Comparison of ENCODE assay signal across 11 cellular contexts in genomic region chr11:121071456-121072236, GRCh38. TPM values are rescaled to one million over a fixed set of nuclear protein-coding genes. Genes with fewer than 3 reads are reported as not detected.
A peak's percentile ranks its signal among the peaks of the same experiment; 100 is the strongest.
DNase-seq lines count a peak whose midpoint lies in the region; ATAC-seq, FAIRE-seq and TF ChIP-seq lines count a peak whose summit lies in the region.
"Had no signal": no experiment of that assay in that cellular context is flagged by ENCODE, and none has a peak within 500 bp of the region (broad histone marks: within the 10 kb centered on the region; RNA-seq: fewer than 3 reads in every experiment).

No MANE protein-coding gene starts in this region.

- H3K4me3 ChIP-seq in HAP-1 (no peak overlapping the region), gastroesophageal sphincter (no peak overlapping the region), osteoblast (ENCODE audit: insufficient read depth, low read length) (no peak overlapping the region), uterus (no peak overlapping the region)

- FAIRE-seq in GM19239 (lab: Jason Lieb, UNC), result no peak

- no peaks in the 10 kb centered on the region for H3K79me2 ChIP-seq in osteoblast (ENCODE audit: insufficient read depth, low read length)

- H3K36me3 ChIP-seq in HAP-1 (replicated peaks) (no peaks in the 10 kb centered on the region), gastroesophageal sphincter (peaks cover 0 to 43% of the 10 kb centered on the region in 2 donors), osteoblast (ENCODE audit: insufficient read depth, low read length) (peaks cover 8% of the 10 kb centered on the region), uterus (no peaks in the 10 kb centered on the region)

- H4K20me1 ChIP-seq in osteoblast (ENCODE audit: insufficient read depth, low read length), result peaks cover 5% of the 10 kb centered on the region

- no peak overlapping the region for H2AFZ ChIP-seq in osteoblast (ENCODE audit: low read length)

- 32 to 60% methylated on average over 3 of the region's 5 CpGs for WGBS in gastroesophageal sphincter (ENCODE audit: low coverage in 1 of 2), 2 donors

- TF ChIP-seq POLR2A in gastroesophageal sphincter (IDR thresholded peaks at IDR 0.05) (no peak), uterus (IDR thresholded peaks at IDR 0.05) (no peak)

- in situ Hi-C loops in HAP-1 (cut with MboI; ENCODE audit: low sequenced_read_pairs), result no loop called here

- no peaks in the 10 kb centered on the region for H3K27me3 ChIP-seq in HAP-1 (ENCODE audit: low read depth)
- H3K27me3 ChIP-seq in gastroesophageal sphincter, result no peaks in the 10 kb centered on the region
- H3K27me3 ChIP-seq in osteoblast (ENCODE audit: insufficient read depth, low read length), result no peaks in the 10 kb centered on the region
- no peaks in the 10 kb centered on the region for H3K27me3 ChIP-seq in uterus

- TF ChIP-seq EP300 in gastroesophageal sphincter (IDR thresholded peaks at IDR 0.05), result no peak

- ATAC-seq in gastroesophageal sphincter, result no peak
- ATAC-seq in HG03095 (IDR thresholded peaks at IDR 0.05; ENCODE audit: unreplicated experiment), result no peak
- ATAC-seq: naive thymus-derived CD8-positive, alpha-beta T cell had no signal

- no peak overlapping the region for H3K4me2 ChIP-seq in osteoblast (ENCODE audit: insufficient read depth, low read length)

- H3K27ac ChIP-seq in gastroesophageal sphincter (peak overlapping the region in 3 of 4 donors; percentile 18 to 31 (median 28)), osteoblast (ENCODE audit: low read depth, low read length) (no peak overlapping the region), uterus (no peak overlapping the region)

- H3K9me3 ChIP-seq in HAP-1 (no peaks in the 10 kb centered on the region), gastroesophageal sphincter (no peaks in the 10 kb centered on the region), osteoblast (ENCODE audit: low read depth, low read length) (no peaks in the 10 kb centered on the region), uterus (no peaks in the 10 kb centered on the region)

- DNase-seq in HAP-1 (ENCODE audit: low spot score in 2 of 2) (peak; percentile 21 to 60), OCI-M1 (lab: John Stamatoyannopoulos, UW) (peak; percentile 57), osteoblast (ENCODE audit: insufficient read length, low spot score, missing footprints) (peak; percentile 68), uterus (no peak), NCI-H1930 (lab: John Stamatoyannopoulos, UW) (no peak), GM19239 (ENCODE audit: insufficient read length, low spot score) (no peak)
- DNase-seq: CD4-positive, alpha-beta memory T cell; naive thymus-derived CD8-positive, alpha-beta T cell; stimulated activated CD4-positive, alpha-beta T cell treated with anti-CD3 and anti-CD28 coated beads, Interleukin-15, amount 100 ng/mL, for 24 hours had no signal

- H3K4me1 ChIP-seq in HAP-1 (peaks cover 5% of the 10 kb centered on the region), gastroesophageal sphincter (peaks cover 0 to 17% (median 9%) of the 10 kb centered on the region in 3 donors), osteoblast (ENCODE audit: insufficient read depth, low read length) (no peaks in the 10 kb centered on the region), uterus (no peaks in the 10 kb centered on the region)

- intact Hi-C loops in uterus (cut with DNase I; ENCODE audit: low total_unique reads), result no loop called here

- no peak for TF ChIP-seq CTCF in gastroesophageal sphincter (IDR thresholded peaks at IDR 0.05)
- TF ChIP-seq CTCF in osteoblast (IDR thresholded peaks at IDR 0.05; ENCODE audit: extremely low read depth, low read depth, low read length), result no peak
- no peak for TF ChIP-seq CTCF in uterus (IDR thresholded peaks at IDR 0.05)

RNA-seq across cellular contexts. Expression of gene TECTA, which starts 29.4 kb away (rescaled TPM):
- total RNA-seq in gastroesophageal sphincter, result 1 to 10 TPM in 1 of 4 donors, under 1 TPM in 2, not detected in 1; 0.35 to 1.3 (median 0.78) TPM
- total RNA-seq in osteoblast, result 0.59 and 0.72 TPM in 2 replicates
- 1 to 10 TPM in 2 of 4 donors, under 1 TPM in 1, not detected in 1; under 0.01 to 2.8 (median 1.1) TPM for total RNA-seq in uterus

RNA-seq across cellular contexts. Expression of gene TBCEL, which starts 47.7 kb away (rescaled TPM):
- total RNA-seq in gastroesophageal sphincter (10 to 100 TPM; 25.7 to 39.0 (median 30.8) TPM), osteoblast (34.8 and 41.6 TPM in 2 replicates), uterus (10 to 100 TPM; 12.1 to 87.5 (median 35.6) TPM)

Comparison
In these comparisons a context has a peak if more than half of its experiments do, and no peak if none do; other contexts are left out.
1. DNase-seq: peak in HAP-1 (2 of 2), OCI-M1 (single experiment) and osteoblast (single experiment); none in uterus (0 of 2), NCI-H1930 (0 of 2) and GM19239 (single experiment).
2. H3K27ac ChIP-seq: peak in gastroesophageal sphincter (3 of 4); none in osteoblast (single experiment) and uterus (0 of 2).